ENCODE assay signal across 24 cellular contexts in the genomic region with DNA sequence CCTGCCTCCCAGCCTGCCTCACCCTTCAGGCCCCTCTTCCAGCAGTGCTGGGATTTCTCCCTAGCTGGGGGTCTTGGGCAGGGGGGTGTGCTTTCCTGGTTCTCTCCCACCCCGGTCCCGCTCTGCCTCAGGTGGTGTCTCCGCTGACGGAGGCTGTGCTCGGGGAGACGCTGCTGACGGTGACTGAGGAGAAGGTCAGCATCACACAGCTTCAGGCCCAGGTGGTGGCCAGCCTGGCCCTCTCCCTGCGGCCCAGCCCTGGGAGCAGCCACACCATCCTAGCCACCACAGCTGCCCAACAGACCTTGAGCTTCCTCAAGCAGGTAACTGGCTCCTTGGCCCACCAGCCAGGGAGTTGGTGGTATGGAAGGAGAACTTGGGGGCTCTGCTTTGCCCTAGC. TPM values are rescaled to one million over a fixed set of nuclear protein-coding genes. Genes with fewer than 3 reads are reported as not detected.
DNase-seq lines count a peak whose midpoint lies in the region; ATAC-seq, FAIRE-seq and TF ChIP-seq lines count a peak whose summit lies in the region.
"Had no signal": no experiment of that assay in that cellular context is flagged by ENCODE, and none has a peak within 500 bp of the region (broad histone marks: within the 10 kb centered on the region; RNA-seq: fewer than 3 reads in every experiment).

No MANE protein-coding gene starts in this region.

- FAIRE-seq in kidney (lab: Jason Lieb, UNC): no peak
- FAIRE-seq: A204.1, D721Med, G401.6, GM12891, GM18507 had no signal

- no peak for TF ChIP-seq CTCF in Loucy (conservative IDR thresholded peaks at IDR 0.05; ENCODE audit: low read length)
- TF ChIP-seq CTCF in kidney (IDR thresholded peaks at IDR 0.05; ENCODE audit: borderline replicate concordance, extremely low read depth, insufficient read depth): no peak

- no peak overlapping the region for H4K8ac ChIP-seq in neuronal stem cell (ENCODE audit: low read depth, low read length)

- H2BK120ac ChIP-seq in neuronal stem cell (ENCODE audit: low read depth, low read length): no peak overlapping the region

- peak overlapping the region; percentile 76 for H3K14ac ChIP-seq in neuronal stem cell (ENCODE audit: low read length)

- no peaks in the 10 kb centered on the region for H3K27me3 ChIP-seq in Loucy (ENCODE audit: insufficient read depth, low read length, poor library complexity, severe bottlenecking)
- peaks cover 0 to 5% (median under 1%) of the 10 kb centered on the region in 3 experiments for H3K27me3 ChIP-seq in neuronal stem cell (ENCODE audit: control insufficient read depth in 3 of 3, insufficient read depth in 3 of 3, low read depth in 1 of 3, low read length in 3 of 3)

- H3K4me3 ChIP-seq in Loucy (ENCODE audit: low read length, poor library complexity, severe bottlenecking): peak overlapping the region; percentile 90
- no peak overlapping the region for H3K4me3 ChIP-seq in kidney (ENCODE audit: low read length in 2 of 2)
- H3K4me3 ChIP-seq in neuronal stem cell (ENCODE audit: low read length in 2 of 2): peak overlapping the region in 1 of 2 donors; percentile 32
- H3K4me3 ChIP-seq: BLaER1 treated with 17β-estradiol and CSF1 and Interleukin-3, amounts not matched to agents 10 nM and 100 nM had no signal

- H3K18ac ChIP-seq in neuronal stem cell (ENCODE audit: low read length): peak overlapping the region; percentile 76

- H2AK5ac ChIP-seq in neuronal stem cell (ENCODE audit: low read depth, low read length): peak overlapping the region; percentile 54

- H2BK15ac ChIP-seq in neuronal stem cell (ENCODE audit: low read length): peak overlapping the region; percentile 22

- DNase-seq in kidney: peak; percentile 62
- DNase-seq in neuronal stem cell (ENCODE audit: low spot score): no peak
- no peak for DNase-seq in Ammon's horn (ENCODE audit: low spot score)
- DNase-seq in NCI-H2227 treated with DMSO at 0.1 percent for 48 hours (lab: John Stamatoyannopoulos, UW): no peak
- DNase-seq: 8988T; ACHN; AML-193; Caco-2; Calu3; CD4-positive, alpha-beta T cell; CD8-positive, alpha-beta T cell; DMS79 treated with DMSO at 0.1 percent for 48 hours; GF-D8 had no signal

- no peaks in the 10 kb centered on the region for H4K20me1 ChIP-seq in Loucy (ENCODE audit: insufficient read depth, low read length, poor library complexity, severe bottlenecking)

- ATAC-seq in GM18502 (IDR thresholded peaks at IDR 0.05; ENCODE audit: poor library complexity, unreplicated experiment): no peak
- ATAC-seq: CD8-positive, alpha-beta T cell had no signal

- no peak overlapping the region for H4K91ac ChIP-seq in neuronal stem cell (ENCODE audit: low read depth, low read length, poor library complexity)

- no peak overlapping the region for H2BK5ac ChIP-seq in neuronal stem cell (ENCODE audit: low read length)

- H3K9me2 ChIP-seq in Loucy (replicated peaks; ENCODE audit: low read depth, low read length): no peaks in the 10 kb centered on the region

- H3K4me2 ChIP-seq in Loucy (ENCODE audit: low read depth, low read length, poor library complexity, severe bottlenecking): peak overlapping the region; percentile 88
- no peak overlapping the region for H3K4me2 ChIP-seq in neuronal stem cell (ENCODE audit: insufficient read depth, low read length, poor library complexity, severe bottlenecking)

- H3K9me3 ChIP-seq in Loucy (ENCODE audit: insufficient read depth, low read depth, low read length) (no peaks in the 10 kb centered on the region), kidney (ENCODE audit: control insufficient read depth in 1 of 2, low read length in 2 of 2) (no peaks in the 10 kb centered on the region), neuronal stem cell (replicated peaks in 1 of 2; ENCODE audit: control insufficient read depth in 2 of 2, insufficient read depth in 1 of 2, low read depth in 1 of 2, low read length in 2 of 2) (no peaks in the 10 kb centered on the region)
- H3K9me3 ChIP-seq: BLaER1 treated with 17β-estradiol and CSF1 and Interleukin-3, amounts not matched to agents 10 nM and 100 nM; Caco-2 had no signal

- intact Hi-C loops in kidney (cut with DNase I): loop anchor here (10.0 kb wide), 1 partner anchor 211 kb away; no protein-coding TSS in a partner anchor

- H3K79me2 ChIP-seq in Loucy (ENCODE audit: insufficient read depth, low read length): peaks cover 20% of the 10 kb centered on the region

- no CpG with 5 or more reads among the region's 8 CpGs for WGBS in neuronal stem cell (ENCODE audit: extremely low coverage in 2 of 2, insufficient read length in 2 of 2, insufficient replicate concordance in 1 of 2), 2 donors

- H3K4me1 ChIP-seq in Loucy (ENCODE audit: insufficient read depth, low read length, poor library complexity, severe bottlenecking) (peaks cover 28% of the 10 kb centered on the region), kidney (ENCODE audit: control insufficient read depth in 1 of 2, insufficient read depth in 1 of 2, low read depth in 1 of 2, low read length in 2 of 2) (peaks cover 0 to 3% of the 10 kb centered on the region in 2 donors), neuronal stem cell (ENCODE audit: control insufficient read depth in 2 of 2, insufficient read depth in 1 of 2, low read depth in 1 of 2, low read length in 2 of 2) (peaks cover 0 to 8% of the 10 kb centered on the region in 2 donors)

- H3K9ac ChIP-seq in Loucy (ENCODE audit: low read depth, low read length, poor library complexity, severe bottlenecking) (peak overlapping the region; percentile 84), kidney (ENCODE audit: low read length in 2 of 2) (no peak overlapping the region), neuronal stem cell (ENCODE audit: low read depth, low read length, poor library complexity) (peak overlapping the region; percentile 8)
- H3K9ac ChIP-seq: BLaER1 treated with 17β-estradiol and CSF1 and Interleukin-3, amounts not matched to agents 10 nM and 100 nM had no signal

- no peak overlapping the region for H2AFZ ChIP-seq in Loucy (ENCODE audit: low read length)
- H2AFZ ChIP-seq in neuronal stem cell (ENCODE audit: low read length): no peak overlapping the region

- H3K36me3 ChIP-seq in Loucy (ENCODE audit: insufficient read depth, low read length) (no peaks in the 10 kb centered on the region), kidney (ENCODE audit: control insufficient read depth in 1 of 2, insufficient read depth in 2 of 2, low read length in 2 of 2) (no peaks in the 10 kb centered on the region), neuronal stem cell (replicated peaks in 1 of 2; ENCODE audit: control insufficient read depth in 2 of 2, insufficient read depth in 2 of 2, low read length in 2 of 2) (no peaks in the 10 kb centered on the region)
- H3K36me3 ChIP-seq: BLaER1 treated with 17β-estradiol and CSF1 and Interleukin-3, amounts not matched to agents 10 nM and 100 nM had no signal

- H3K27ac ChIP-seq in kidney (ENCODE audit: low read depth in 2 of 2, low read length in 2 of 2): no peak overlapping the region
- no peak overlapping the region for H3K27ac ChIP-seq in neuronal stem cell (replicated peaks; ENCODE audit: low read length)
- H3K27ac ChIP-seq: BLaER1 treated with 17β-estradiol and CSF1 and Interleukin-3, amounts not matched to agents 10 nM and 100 nM; C4-2B had no signal

- peak overlapping the region; percentile 0 for H3K23ac ChIP-seq in neuronal stem cell (ENCODE audit: low read depth, low read length, poor library complexity)

- no peak overlapping the region for H3K4ac ChIP-seq in neuronal stem cell (ENCODE audit: low read length)

- H2BK12ac ChIP-seq in neuronal stem cell (ENCODE audit: low read length): no peak overlapping the region

- no peaks in the 10 kb centered on the region for H3F3A ChIP-seq in Loucy (ENCODE audit: low read depth)

- H3K79me1 ChIP-seq in neuronal stem cell (ENCODE audit: low read depth, low read length): no peaks in the 10 kb centered on the region

RNA-seq across cellular contexts. Expression of a gene that starts 56.5 kb away (rescaled TPM):
- total RNA-seq in kidney: 1.1 TPM
- polyA plus RNA-seq in kidney (ENCODE audit: insufficient read depth, low read depth, low replicate concordance): 4.3 TPM
- 0.29 TPM for polyA plus RNA-seq in neuronal stem cell (2013, experiment 1 of 2)
- 0.25 TPM for polyA plus RNA-seq in neuronal stem cell (2013, experiment 2 of 2)
- total RNA-seq: CD8-positive, alpha-beta T cell had no signal
- polyA plus RNA-seq: AG04450, BJ had no signal

Comparison
In these comparisons a context has a peak if more than half of its experiments do, and no peak if none do; other contexts are left out.
1. H3K9ac ChIP-seq: peak in Loucy (single experiment) and neuronal stem cell (single experiment); none in kidney (0 of 2).